In the genomic region with DNA sequence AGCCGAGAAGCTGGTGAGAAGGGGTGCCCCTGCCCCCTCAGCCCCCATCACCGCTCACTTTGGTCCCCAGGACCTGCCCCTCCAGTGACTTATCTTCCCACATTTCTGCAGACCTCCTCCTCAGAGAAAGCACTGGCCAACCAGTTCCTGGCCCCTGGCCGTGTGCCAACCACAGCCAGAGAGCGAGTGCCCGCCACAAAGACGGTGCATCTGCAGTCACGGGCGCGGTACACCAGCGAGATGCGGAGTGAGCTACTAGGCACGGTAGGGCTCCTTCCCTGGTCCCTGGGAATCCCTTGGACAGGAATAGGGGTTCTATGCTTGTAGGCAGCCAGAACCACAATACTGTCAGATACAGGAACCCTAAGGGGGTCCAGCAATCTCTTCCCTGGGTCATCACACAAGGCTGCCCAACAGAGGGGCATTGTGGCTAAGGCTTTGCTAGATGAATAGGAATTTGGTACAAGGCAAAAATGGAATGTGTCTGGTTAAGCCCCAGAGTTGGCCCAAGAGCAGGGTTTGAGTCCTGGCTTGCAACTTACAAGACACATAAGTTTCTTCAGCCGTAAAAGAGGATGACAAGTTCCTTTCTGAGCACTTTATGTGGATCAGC, we compare ENCODE assay signal across 8 cellular contexts. TPM values are rescaled to one million over a fixed set of nuclear protein-coding genes. Genes with fewer than 3 reads are reported as not detected.
DNase-seq lines count a peak whose midpoint lies in the region; ATAC-seq, FAIRE-seq and TF ChIP-seq lines count a peak whose summit lies in the region.

No MANE protein-coding gene starts in this region.

- no peak overlapping the region for H3K27ac ChIP-seq in kidney (ENCODE audit: low read depth in 2 of 2, low read length in 2 of 2)
- H3K27ac ChIP-seq in tibial artery = peak overlapping the region; percentile 89 to 91

- peak overlapping the region; percentile 94 for H3K27ac Mint-ChIP-seq in activated CD8-positive, alpha-beta memory T cell treated with anti-CD3 and anti-CD28 coated beads, Interleukin-2, amount 10 ng/mL, durations not matched to agents 7 days and 5 days
- peak overlapping the region; percentile 90 to 94 for H3K27ac Mint-ChIP-seq in activated naive CD4-positive, alpha-beta T cell treated with anti-CD3 and anti-CD28 coated beads, Interleukin-2, amount 50 U/mL, for 72 hours

- TF ChIP-seq CTCF in kidney (IDR thresholded peaks at IDR 0.05; ENCODE audit: borderline replicate concordance, extremely low read depth, insufficient read depth) (no peak), tibial artery (IDR thresholded peaks at IDR 0.05) (no peak)

- H3K4me1 ChIP-seq in kidney (ENCODE audit: control insufficient read depth in 1 of 2, insufficient read depth in 1 of 2, low read depth in 1 of 2, low read length in 2 of 2) (peaks cover 4 to 11% of the 10 kb centered on the region in 2 donors), tibial artery (peaks cover 0 to 24% (median 16%) of the 10 kb centered on the region in 4 donors)

- DNase-seq in activated CD8-positive, alpha-beta memory T cell treated with anti-CD3 and anti-CD28 coated beads, Interleukin-2, amount 10 ng/mL, durations not matched to agents 7 days and 5 days = no peak
- DNase-seq in activated CD8-positive, alpha-beta memory T cell treated with anti-CD3 and anti-CD28 coated beads, Interleukin-2, amount 50 U/mL, for 4 hours = no peak
- no peak for DNase-seq in activated naive CD4-positive, alpha-beta T cell treated with anti-CD3 and anti-CD28 coated beads, Interleukin-2, amount 50 U/mL, for 72 hours (ENCODE audit: low spot score in 2 of 2)
- no peak for DNase-seq in kidney
- no peak for DNase-seq in tibial artery
- DNase-seq in NCI-H2107 treated with DMSO at 0.1 percent for 48 hours (lab: John Stamatoyannopoulos, UW; ENCODE audit: unreplicated experiment) = no peak
- DNase-seq in activated effector memory CD4-positive, alpha-beta T cell treated with anti-CD3 and anti-CD28 coated beads, Interleukin-2, amount 50 U/mL, for 16 hours = no peak

- H3K9me3 Mint-ChIP-seq in activated CD8-positive, alpha-beta memory T cell treated with anti-CD3 and anti-CD28 coated beads, Interleukin-2, amount 10 ng/mL, durations not matched to agents 7 days and 5 days (ENCODE audit: low read depth) = no peaks in the 10 kb centered on the region
- H3K9me3 Mint-ChIP-seq in activated naive CD4-positive, alpha-beta T cell treated with anti-CD3 and anti-CD28 coated beads, Interleukin-2, amount 50 U/mL, for 72 hours = no peaks in the 10 kb centered on the region

- H3K27me3 ChIP-seq in tibial artery = no peaks in the 10 kb centered on the region

- intact Hi-C loops in kidney (cut with DNase I) (no loop called here), tibial artery (cut with DNase I; ENCODE audit: low total_unique reads) (no loop called here)

- no peaks in the 10 kb centered on the region for H3K9me3 ChIP-seq in kidney (ENCODE audit: control insufficient read depth in 1 of 2, low read length in 2 of 2)
- no peaks in the 10 kb centered on the region for H3K9me3 ChIP-seq in tibial artery

- H3K4me3 ChIP-seq in kidney (ENCODE audit: low read length in 2 of 2) (peak overlapping the region; percentile 77 to 79), tibial artery (peak overlapping the region; percentile 66 to 93)

- CTCF ChIA-PET in activated CD8-positive, alpha-beta memory T cell treated with anti-CD3 and anti-CD28 coated beads, Interleukin-2, amount 10 ng/mL, durations not matched to agents 7 days and 5 days (lab: Charles Lee) = interaction anchor here (0.7 to 2.5 kb wide), 4 partner anchors 8 to 33 kb away, joined by 3 to 14 read pairs (median 10); partner anchors contain the start of gene OCEL1

- H3K4me3 Mint-ChIP-seq in activated CD8-positive, alpha-beta memory T cell treated with anti-CD3 and anti-CD28 coated beads, Interleukin-2, amount 10 ng/mL, durations not matched to agents 7 days and 5 days = peak overlapping the region; percentile 32

- H3K27me3 Mint-ChIP-seq in activated CD8-positive, alpha-beta memory T cell treated with anti-CD3 and anti-CD28 coated beads, Interleukin-2, amount 10 ng/mL, durations not matched to agents 7 days and 5 days = no peaks in the 10 kb centered on the region

- no peak for ATAC-seq in activated CD8-positive, alpha-beta memory T cell treated with anti-CD3 and anti-CD28 coated beads, Interleukin-2, amount 10 ng/mL, durations not matched to agents 7 days and 5 days
- ATAC-seq in activated naive CD4-positive, alpha-beta T cell treated with anti-CD3 and anti-CD28 coated beads, Interleukin-2, amount 50 U/mL, for 72 hours = no peak
- ATAC-seq in GM18909 (IDR thresholded peaks at IDR 0.05; ENCODE audit: poor library complexity, unreplicated experiment) = no peak

- peaks cover 15% of the 10 kb centered on the region for H3K4me1 Mint-ChIP-seq in activated CD8-positive, alpha-beta memory T cell treated with anti-CD3 and anti-CD28 coated beads, Interleukin-2, amount 10 ng/mL, durations not matched to agents 7 days and 5 days

- peaks cover 17% of the 10 kb centered on the region for H3K36me3 Mint-ChIP-seq in activated CD8-positive, alpha-beta memory T cell treated with anti-CD3 and anti-CD28 coated beads, Interleukin-2, amount 10 ng/mL, durations not matched to agents 7 days and 5 days
- peaks cover 5 to 29% of the 10 kb centered on the region in 2 donors for H3K36me3 Mint-ChIP-seq in activated naive CD4-positive, alpha-beta T cell treated with anti-CD3 and anti-CD28 coated beads, Interleukin-2, amount 50 U/mL, for 72 hours

- no peak for FAIRE-seq in kidney (lab: Jason Lieb, UNC)

- H3K9ac ChIP-seq in kidney (ENCODE audit: low read length in 2 of 2) = no peak overlapping the region

- H3K36me3 ChIP-seq in kidney (ENCODE audit: control insufficient read depth in 1 of 2, insufficient read depth in 2 of 2, low read length in 2 of 2) = no peaks in the 10 kb centered on the region
- peaks cover 29 to 55% (median 39%) of the 10 kb centered on the region in 3 donors for H3K36me3 ChIP-seq in tibial artery

RNA-seq across cellular contexts. Expression of gene USE1, which starts 1.0 kb away (rescaled TPM):
- total RNA-seq in activated CD8-positive, alpha-beta memory T cell treated with anti-CD3 and anti-CD28 coated beads, Interleukin-2, amount 10 ng/mL, durations not matched to agents 7 days and 5 days = 10 to 100 TPM; 22.1 to 23.6 TPM
- 10 to 100 TPM; 28.6 to 39.1 TPM for total RNA-seq in activated naive CD4-positive, alpha-beta T cell treated with anti-CD3 and anti-CD28 coated beads, Interleukin-2, amount 50 U/mL, for 72 hours
- 26.0 TPM for total RNA-seq in kidney
- polyA plus RNA-seq in kidney (ENCODE audit: insufficient read depth, low read depth, low replicate concordance) = 52.6 TPM

RNA-seq across cellular contexts. Expression of gene OCEL1, which starts 9.9 kb away (rescaled TPM):
- 10 to 100 TPM; 23.3 to 27.4 TPM for total RNA-seq in activated CD8-positive, alpha-beta memory T cell treated with anti-CD3 and anti-CD28 coated beads, Interleukin-2, amount 10 ng/mL, durations not matched to agents 7 days and 5 days
- 10 to 100 TPM; 14.3 to 17.1 TPM for total RNA-seq in activated naive CD4-positive, alpha-beta T cell treated with anti-CD3 and anti-CD28 coated beads, Interleukin-2, amount 50 U/mL, for 72 hours
- total RNA-seq in kidney = 35.3 TPM
- polyA plus RNA-seq in kidney (ENCODE audit: insufficient read depth, low read depth, low replicate concordance) = 80.1 TPM

RNA-seq across cellular contexts. Expression of gene NR2F6, which starts 29.6 kb away (rescaled TPM):
- total RNA-seq in activated CD8-positive, alpha-beta memory T cell treated with anti-CD3 and anti-CD28 coated beads, Interleukin-2, amount 10 ng/mL, durations not matched to agents 7 days and 5 days = 1 to 10 TPM; 2.7 to 4.7 TPM
- total RNA-seq in activated naive CD4-positive, alpha-beta T cell treated with anti-CD3 and anti-CD28 coated beads, Interleukin-2, amount 50 U/mL, for 72 hours = 10 to 100 TPM in 1 of 2 donors, 1 to 10 TPM in 1; 5.8 to 12.9 TPM
- total RNA-seq in kidney = 46.8 TPM
- 60.2 TPM for polyA plus RNA-seq in kidney (ENCODE audit: insufficient read depth, low read depth, low replicate concordance)

RNA-seq across cellular contexts. Expression of gene USHBP1, which starts 48.4 kb away (rescaled TPM):
- not detected for total RNA-seq in activated CD8-positive, alpha-beta memory T cell treated with anti-CD3 and anti-CD28 coated beads, Interleukin-2, amount 10 ng/mL, durations not matched to agents 7 days and 5 days
- under 1 TPM; 0.43 to 0.49 TPM for total RNA-seq in activated naive CD4-positive, alpha-beta T cell treated with anti-CD3 and anti-CD28 coated beads, Interleukin-2, amount 50 U/mL, for 72 hours
- total RNA-seq in kidney = 8.9 TPM
- polyA plus RNA-seq in kidney (ENCODE audit: insufficient read depth, low read depth, low replicate concordance) = 7.2 TPM

RNA-seq across cellular contexts. Expression of gene BABAM1, which starts 51.1 kb away (rescaled TPM):
- 100 to 1,000 TPM; 113 to 117 TPM for total RNA-seq in activated CD8-positive, alpha-beta memory T cell treated with anti-CD3 and anti-CD28 coated beads, Interleukin-2, amount 10 ng/mL, durations not matched to agents 7 days and 5 days
- total RNA-seq in activated naive CD4-positive, alpha-beta T cell treated with anti-CD3 and anti-CD28 coated beads, Interleukin-2, amount 50 U/mL, for 72 hours = 100 to 1,000 TPM; 115 to 125 TPM
- 69.4 TPM for total RNA-seq in kidney
- polyA plus RNA-seq in kidney (ENCODE audit: insufficient read depth, low read depth, low replicate concordance) = 105 TPM

Comparison
In these comparisons a context has a peak if more than half of its experiments do, and no peak if none do; other contexts are left out.
1. H3K27ac ChIP-seq: peak in tibial artery (2 of 2); none in kidney (0 of 2).